Comparison of ENCODE assay signal across 1 cellular context in genomic region chr1:25397422-25397992, GRCh38. TPM values are rescaled to one million over a fixed set of nuclear protein-coding genes. Genes with fewer than 3 reads are reported as not detected.
"Had no signal": no experiment of that assay in that cellular context is flagged by ENCODE, and none has a peak within 500 bp of the region (broad histone marks: within the 10 kb centered on the region; RNA-seq: fewer than 3 reads in every experiment).

No MANE protein-coding gene starts in this region.

RNA-seq across cellular contexts. Expression of gene RHCE, which starts 23.1 kb away (rescaled TPM):
- total RNA-seq: transverse colon had no signal
